In genomic region chr21:39379986-39380891, GRCh38 we compare ENCODE assay signal across 1 cellular context.
A peak's percentile ranks its signal among the peaks of the same experiment; 100 is the strongest.
TF ChIP-seq lines count a peak whose summit lies in the region.

No MANE protein-coding gene starts in this region.

TF ChIP-seq in HepG2, 621 proteins besides CTCF, POLR2A, EP300 and RAD21 (continued from another document and continues in another):
- TF ChIP-seq MNT (IDR thresholded peaks at IDR 0.05) (no peak), ZNF644 (CRISPR knock-in tag; IDR thresholded peaks at IDR 0.05; ENCODE audit: low read depth) (no peak), ZNF552 (CRISPR knock-in tag; IDR thresholded peaks at IDR 0.05; ENCODE audit: borderline replicate concordance) (no peak), HNF4A (CRISPR knock-in tag; IDR thresholded peaks at IDR 0.05) (no peak), KLF6 (CRISPR knock-in tag; IDR thresholded peaks at IDR 0.05) (no peak), ZNF672 (CRISPR knock-in tag; IDR thresholded peaks at IDR 0.05) (no peak), MED13 (CRISPR knock-in tag; IDR thresholded peaks at IDR 0.05) (no peak), PAXIP1 (CRISPR knock-in tag; conservative IDR thresholded peaks at IDR 0.05) (no peak), ZEB1 (IDR thresholded peaks at IDR 0.05; ENCODE audit: insufficient replicate concordance, low read depth) (no peak), SRF (IDR thresholded peaks at IDR 0.05; ENCODE audit: low read depth, low read length) (no peak), ZNF547 (CRISPR knock-in tag; IDR thresholded peaks at IDR 0.05) (0 out of 2 replicates have a peak, but pooled peaks have one; percentile 60), MXD4 (CRISPR knock-in tag; IDR thresholded peaks at IDR 0.05) (no peak; the same call in 1 of the 2 replicates), FOSL2 (CRISPR knock-in tag; IDR thresholded peaks at IDR 0.05) (no peak), SMC3 (IDR thresholded peaks at IDR 0.05; ENCODE audit: low read length) (no peak), FOXP1 (IDR thresholded peaks at IDR 0.05) (no peak), FOXP1 (CRISPR knock-in tag; IDR thresholded peaks at IDR 0.05) (no peak), SIX1 (CRISPR knock-in tag; IDR thresholded peaks at IDR 0.05; ENCODE audit: borderline replicate concordance) (no peak), CBX1 (IDR thresholded peaks at IDR 0.05; ENCODE audit: low read depth) (no peak), TAF1 (CRISPR knock-in tag; IDR thresholded peaks at IDR 0.05) (peak; percentile 73), MAFF (IDR thresholded peaks at IDR 0.05; ENCODE audit: low read depth, low read length) (no peak), NR2C2 (CRISPR knock-in tag; IDR thresholded peaks at IDR 0.05; ENCODE audit: borderline replicate concordance) (no peak; the same call in 1 of the 2 replicates), SYNCRIP (IDR thresholded peaks at IDR 0.05; ENCODE audit: insufficient read depth, low read depth, low read length) (no peak), ZNF276 (CRISPR knock-in tag; IDR thresholded peaks at IDR 0.05; ENCODE audit: low read depth) (no peak), ZNF598 (CRISPR knock-in tag; IDR thresholded peaks at IDR 0.05; ENCODE audit: borderline replicate concordance) (0 out of 2 replicates have a peak, but pooled peaks have one; percentile 52), NFKBIZ (CRISPR knock-in tag; IDR thresholded peaks at IDR 0.05) (no peak), ARID2 (CRISPR knock-in tag; IDR thresholded peaks at IDR 0.05; ENCODE audit: borderline replicate concordance) (no peak), MZF1 (CRISPR knock-in tag; IDR thresholded peaks at IDR 0.05; ENCODE audit: borderline replicate concordance) (no peak), ZNF431 (CRISPR knock-in tag; IDR thresholded peaks at IDR 0.05; ENCODE audit: borderline replicate concordance, low read depth) (no peak), ZNF75D (CRISPR knock-in tag; IDR thresholded peaks at IDR 0.05; ENCODE audit: borderline replicate concordance) (no peak), RBM22 (optimal IDR thresholded peaks at IDR 0.05; ENCODE audit: low read length) (no peak), ZNF772 (CRISPR knock-in tag; IDR thresholded peaks at IDR 0.05) (no peak), AHR (CRISPR knock-in tag; IDR thresholded peaks at IDR 0.05) (no peak), ZNF205 (CRISPR knock-in tag; IDR thresholded peaks at IDR 0.05) (no peak), ZNF782 (CRISPR knock-in tag; IDR thresholded peaks at IDR 0.05; ENCODE audit: borderline replicate concordance) (no peak), ZNF260 (CRISPR knock-in tag; IDR thresholded peaks at IDR 0.05; ENCODE audit: borderline replicate concordance, low read depth) (no peak), MBNL3 (CRISPR knock-in tag; conservative IDR thresholded peaks at IDR 0.05) (no peak), ZFP36L1 (CRISPR knock-in tag; IDR thresholded peaks at IDR 0.05) (no peak), SKI (IDR thresholded peaks at IDR 0.05; ENCODE audit: partially characterized antibody) (peak; percentile 11), ZNF432 (CRISPR knock-in tag; IDR thresholded peaks at IDR 0.05; ENCODE audit: borderline replicate concordance) (no peak), ZNF253 (CRISPR knock-in tag; IDR thresholded peaks at IDR 0.05; ENCODE audit: borderline replicate concordance) (no peak), SMAD9 (CRISPR knock-in tag; IDR thresholded peaks at IDR 0.05) (no peak), GFI1 (CRISPR knock-in tag; IDR thresholded peaks at IDR 0.05; ENCODE audit: borderline replicate concordance) (no peak), SOX6 (IDR thresholded peaks at IDR 0.05) (no peak), SOX6 (CRISPR knock-in tag; IDR thresholded peaks at IDR 0.05) (no peak), JUNB (CRISPR knock-in tag; IDR thresholded peaks at IDR 0.05; ENCODE audit: borderline replicate concordance) (no peak), KDM1A (CRISPR knock-in tag; IDR thresholded peaks at IDR 0.05) (no peak), ELK4 (CRISPR knock-in tag; IDR thresholded peaks at IDR 0.05; ENCODE audit: borderline replicate concordance) (no peak), ZNF232 (CRISPR knock-in tag; IDR thresholded peaks at IDR 0.05; ENCODE audit: borderline replicate concordance) (no peak), ARID5B (CRISPR knock-in tag; IDR thresholded peaks at IDR 0.05) (peak; percentile 15; the same call in 1 of the 2 replicates)
